In the genomic region with DNA sequence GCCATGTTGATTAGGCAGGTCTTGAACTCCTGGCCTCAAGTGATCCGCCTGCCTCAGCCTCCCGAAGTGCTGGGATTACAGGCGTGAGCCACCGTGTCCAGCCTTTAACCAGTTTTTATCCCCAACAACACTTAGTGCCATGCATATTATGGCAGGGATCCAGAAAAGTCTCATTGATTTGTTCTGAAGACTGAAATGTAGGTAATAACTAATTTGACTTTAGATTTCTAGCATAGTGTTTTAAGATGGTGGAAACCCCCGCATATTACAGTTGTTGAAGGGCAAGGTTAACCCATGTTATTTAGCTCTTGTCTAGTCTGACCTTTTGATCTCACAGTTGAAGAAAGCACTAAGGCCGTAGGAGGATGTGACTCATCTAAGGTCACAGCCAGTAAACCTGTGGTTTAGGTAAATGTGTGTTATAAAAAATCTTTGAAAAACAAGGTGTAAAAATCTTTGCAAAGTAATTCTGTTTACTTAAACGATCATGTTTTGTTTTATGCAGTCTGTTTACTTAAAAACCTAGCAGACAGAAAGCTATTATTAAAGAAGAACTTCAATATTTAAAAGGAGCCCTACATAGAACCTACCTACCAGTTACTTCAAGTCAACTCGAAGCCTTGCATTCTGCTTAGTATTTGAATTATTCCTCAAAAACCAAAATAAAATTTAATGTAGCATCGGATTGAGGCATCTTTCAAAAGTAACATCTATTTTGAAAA, we compare ENCODE assay signal across 10 cellular contexts. TPM values are rescaled to one million over a fixed set of nuclear protein-coding genes. Genes with fewer than 3 reads are reported as not detected.
A peak's percentile ranks its signal among the peaks of the same experiment; 100 is the strongest.
DNase-seq lines count a peak whose midpoint lies in the region; ATAC-seq and TF ChIP-seq lines count a peak whose summit lies in the region.
"Had no signal": no experiment of that assay in that cellular context is flagged by ENCODE, and none has a peak within 500 bp of the region (broad histone marks: within the 10 kb centered on the region; RNA-seq: fewer than 3 reads in every experiment).

No MANE protein-coding gene starts in this region.

- no peak overlapping the region for H3K4me2 ChIP-seq in MM.1S (ENCODE audit: low read depth, low read length)

- H3K9ac ChIP-seq in MM.1S (ENCODE audit: low read length): no peak overlapping the region

- no peaks in the 10 kb centered on the region for H3K27me3 Mint-ChIP-seq in endothelial cell (ENCODE audit: unreplicated experiment)

- H3K4me1 Mint-ChIP-seq in endothelial cell (ENCODE audit: unreplicated experiment): peaks cover 5% of the 10 kb centered on the region

- H4K20me1 ChIP-seq in MM.1S (ENCODE audit: insufficient read depth, low read length): no peaks in the 10 kb centered on the region

- no peaks in the 10 kb centered on the region for H3K9me3 ChIP-seq in MM.1S (replicated peaks; ENCODE audit: insufficient read depth, low read length)

- no peaks in the 10 kb centered on the region for H3K27me3 ChIP-seq in MM.1S (replicated peaks; ENCODE audit: insufficient read depth, low read length)

- no peaks in the 10 kb centered on the region for H3K9me2 ChIP-seq in MM.1S (replicated peaks; ENCODE audit: insufficient read depth, low read length)

- no peaks in the 10 kb centered on the region for H3K36me3 Mint-ChIP-seq in endothelial cell (ENCODE audit: low read depth, unreplicated experiment)

- no peak overlapping the region for H3K27ac Mint-ChIP-seq in endothelial cell (ENCODE audit: unreplicated experiment)

- no peak overlapping the region for H3K27ac ChIP-seq in MM.1S (ENCODE audit: low read length)

- TF ChIP-seq CTCF in endothelial cell (IDR thresholded peaks at IDR 0.05; ENCODE audit: unreplicated experiment) (no peak), MM.1S (IDR thresholded peaks at IDR 0.05; ENCODE audit: low read length) (no peak)

- peak; percentile 70 for ATAC-seq in GM18511 (IDR thresholded peaks at IDR 0.05; ENCODE audit: unreplicated experiment)
- ATAC-seq in HG02938 (IDR thresholded peaks at IDR 0.05; ENCODE audit: unreplicated experiment): peak; percentile 63

- no peaks in the 10 kb centered on the region for H3K9me3 Mint-ChIP-seq in endothelial cell (ENCODE audit: unreplicated experiment)
- H3K9me3 Mint-ChIP-seq: brain had no signal

- no peak overlapping the region for H3K4me3 Mint-ChIP-seq in endothelial cell (ENCODE audit: unreplicated experiment)
- H3K4me3 Mint-ChIP-seq: brain had no signal

- no peak overlapping the region for H2AFZ ChIP-seq in MM.1S (ENCODE audit: low read length)

- H3K4me3 ChIP-seq in MM.1S (ENCODE audit: low read length): no peak overlapping the region

- DNase-seq in T-helper 1 cell (peak in 4 of 5 donors; percentile 47 to 86 (median 56)), kidney tubule cell (ENCODE audit: low spot score) (peak; percentile 64), endothelial cell (ENCODE audit: low spot score) (no peak), NCI-H2107 treated with DMSO at 0.1 percent for 48 hours (lab: John Stamatoyannopoulos, UW; ENCODE audit: unreplicated experiment) (no peak), NCI-H187 treated with DMSO at 0.1 percent for 48 hours (lab: John Stamatoyannopoulos, UW) (no peak), MM.1S (no peak)
- DNase-seq: GOT3 had no signal

- H3K4me1 ChIP-seq in MM.1S (ENCODE audit: low read length): no peaks in the 10 kb centered on the region

- no peaks in the 10 kb centered on the region for H3K79me2 ChIP-seq in MM.1S (ENCODE audit: low read length)

- no peaks in the 10 kb centered on the region for H3F3A ChIP-seq in MM.1S (ENCODE audit: insufficient read depth, low read length)

- no peaks in the 10 kb centered on the region for H3K36me3 ChIP-seq in MM.1S (replicated peaks; ENCODE audit: insufficient read depth, low read length)

RNA-seq across cellular contexts. Expression of gene BICDL1, which starts 24.8 kb away (rescaled TPM):
- 2.8 TPM for total RNA-seq in endothelial cell (ENCODE audit: unreplicated experiment)

Comparison
In these comparisons a context has a peak if more than half of its experiments do, and no peak if none do; other contexts are left out.
1. DNase-seq: peak in T-helper 1 cell (4 of 5) and kidney tubule cell (single experiment); none in endothelial cell (single experiment), NCI-H2107 treated with DMSO at 0.1 percent for 48 hours (single experiment), NCI-H187 treated with DMSO at 0.1 percent for 48 hours (single experiment) and MM.1S (single experiment).